In the genomic region with DNA sequence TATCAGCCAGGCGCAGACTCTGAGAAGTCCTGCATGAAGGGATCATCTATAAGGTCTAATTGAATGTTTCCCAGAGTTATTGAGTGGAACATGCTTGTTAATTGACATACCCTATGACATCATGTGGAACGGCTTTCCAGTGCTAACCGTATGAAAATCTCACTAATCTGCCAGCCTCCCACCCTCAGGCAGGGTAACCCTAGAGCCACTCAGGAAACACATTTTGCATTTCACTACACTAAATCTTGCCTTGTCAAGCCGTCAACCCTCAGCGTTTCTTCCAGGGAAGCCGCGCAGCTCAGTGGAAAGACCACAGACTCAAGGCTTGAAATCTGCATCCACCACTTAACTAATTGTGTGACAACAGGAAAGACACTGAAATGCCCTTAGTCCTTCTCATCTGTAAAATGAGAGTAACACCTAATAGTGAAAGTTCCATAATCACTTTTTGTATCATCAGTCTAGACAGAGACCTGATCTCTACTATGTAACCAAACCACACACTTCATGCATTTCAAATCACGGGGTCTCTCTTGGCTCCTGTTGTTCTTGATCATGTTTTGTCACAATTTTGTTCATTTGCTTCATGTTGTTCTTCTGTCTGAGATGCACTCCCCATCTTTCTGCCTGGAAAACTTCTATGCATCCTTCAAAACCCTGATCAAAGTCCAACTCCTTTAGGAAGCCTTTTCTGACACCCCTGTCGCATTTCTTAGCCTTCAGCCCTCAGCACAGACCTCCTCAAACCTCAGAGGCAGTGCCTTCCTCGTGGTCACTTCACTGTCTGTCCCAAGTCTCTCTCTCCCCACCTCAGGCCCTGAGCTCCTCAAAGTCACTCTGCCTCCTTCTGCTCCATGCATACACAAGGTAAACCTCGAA, we compare ENCODE assay signal across 11 cellular contexts.
A peak's percentile ranks its signal among the peaks of the same experiment; 100 is the strongest.
DNase-seq lines count a peak whose midpoint lies in the region; ATAC-seq and TF ChIP-seq lines count a peak whose summit lies in the region.
"Had no signal": no experiment of that assay in that cellular context is flagged by ENCODE, and none has a peak within 500 bp of the region (broad histone marks: within the 10 kb centered on the region; RNA-seq: fewer than 3 reads in every experiment).

No MANE protein-coding gene starts in this region.

- POLR2A ChIA-PET in activated CD4-positive, alpha-beta T cell treated with anti-CD3 and anti-CD28 coated beads for 36 hours (lab: Charles Lee), result no interaction called here
- POLR2A ChIA-PET in HEK293T (lab: Yijun Ruan, JAX), result no interaction called here

- H3K4me1 Mint-ChIP-seq in activated CD4-positive, alpha-beta T cell treated with anti-CD3 and anti-CD28 coated beads for 36 hours, result peaks cover 42% of the 10 kb centered on the region

- no peaks in the 10 kb centered on the region for H3K9me3 ChIP-seq in sigmoid colon
- H3K9me3 ChIP-seq: right lobe of liver had no signal

- H3K18ac ChIP-seq in mesendoderm (ENCODE audit: low read length), result no peak overlapping the region

- no peak overlapping the region for H3K4me2 ChIP-seq in mesendoderm (ENCODE audit: low read length)
- H3K4me2 ChIP-seq: A549 had no signal

- no peak for TF ChIP-seq CTCF in sigmoid colon (IDR thresholded peaks at IDR 0.05)

- H3K4me1 ChIP-seq in sigmoid colon (peaks cover 0 to 27% (median 22%) of the 10 kb centered on the region in 4 donors), mesendoderm (ENCODE audit: control insufficient read depth, low read depth, low read length) (no peaks in the 10 kb centered on the region)

- H3K36me3 ChIP-seq in sigmoid colon, result no peaks in the 10 kb centered on the region
- H3K36me3 ChIP-seq in mesendoderm (ENCODE audit: control insufficient read depth, insufficient read depth, low read length), result no peaks in the 10 kb centered on the region
- H3K36me3 ChIP-seq: right lobe of liver had no signal

- H2AK5ac ChIP-seq in mesendoderm (ENCODE audit: low read length), result no peak overlapping the region

- H3K9me3 Mint-ChIP-seq in activated CD4-positive, alpha-beta T cell treated with anti-CD3 and anti-CD28 coated beads for 36 hours (ENCODE audit: low read depth), result no peaks in the 10 kb centered on the region

- no peak overlapping the region for H3K23ac ChIP-seq in mesendoderm (ENCODE audit: low read length)

- no peaks in the 10 kb centered on the region for H3K36me3 Mint-ChIP-seq in activated CD4-positive, alpha-beta T cell treated with anti-CD3 and anti-CD28 coated beads for 36 hours (ENCODE audit: low read depth)

- no peak overlapping the region for H3K56ac ChIP-seq in mesendoderm (ENCODE audit: low read length)

- H3K9ac ChIP-seq in mesendoderm (ENCODE audit: low read length), result no peak overlapping the region

- no peak overlapping the region for H4K8ac ChIP-seq in mesendoderm (ENCODE audit: low read depth, low read length)

- WGBS in sigmoid colon, 2 donors, result 58 to 80% methylated on average over 11 of the region's 11 CpGs
- no CpG with 5 or more reads among the region's 11 CpGs for WGBS in mesendoderm (ENCODE audit: extremely low coverage, insufficient coverage, low lambda C conversion rate)

- H3K4me3 ChIP-seq in sigmoid colon (no peak overlapping the region), mesendoderm (ENCODE audit: low read length) (no peak overlapping the region)
- H3K4me3 ChIP-seq: A549, right lobe of liver had no signal

- H3K79me1 ChIP-seq in mesendoderm (ENCODE audit: low read length), result no peaks in the 10 kb centered on the region

- no peaks in the 10 kb centered on the region for H3K27me3 ChIP-seq in sigmoid colon
- H3K27me3 ChIP-seq in mesendoderm (ENCODE audit: insufficient read depth, low read length, poor library complexity), result no peaks in the 10 kb centered on the region
- H3K27me3 ChIP-seq: right lobe of liver had no signal

- no peak overlapping the region for H4K5ac ChIP-seq in mesendoderm (ENCODE audit: low read length)

- no peaks in the 10 kb centered on the region for H3K27me3 Mint-ChIP-seq in activated CD4-positive, alpha-beta T cell treated with anti-CD3 and anti-CD28 coated beads for 36 hours

- no peak overlapping the region for H3K4me3 Mint-ChIP-seq in activated CD4-positive, alpha-beta T cell treated with anti-CD3 and anti-CD28 coated beads for 36 hours

- peak; percentile 83 for ATAC-seq in activated CD4-positive, alpha-beta T cell treated with anti-CD3 and anti-CD28 coated beads for 36 hours
- ATAC-seq: A549, right lobe of liver had no signal

- H3K27ac ChIP-seq in sigmoid colon (no peak overlapping the region), mesendoderm (ENCODE audit: low read depth, low read length) (no peak overlapping the region)
- H3K27ac ChIP-seq: right lobe of liver, VCaP had no signal

- TF ChIP-seq EP300 in sigmoid colon (IDR thresholded peaks at IDR 0.05), result no peak

- no peak overlapping the region for H2BK5ac ChIP-seq in mesendoderm (ENCODE audit: low read length)

- no peak overlapping the region for H3K4ac ChIP-seq in mesendoderm (ENCODE audit: low read depth, low read length)

- H2BK15ac ChIP-seq in mesendoderm (replicated peaks; ENCODE audit: low read depth), result no peak overlapping the region

- TF ChIP-seq POLR2A in sigmoid colon (IDR thresholded peaks at IDR 0.05), result no peak

- DNase-seq in activated CD4-positive, alpha-beta T cell treated with anti-CD3 and anti-CD28 coated beads for 36 hours, result peak; percentile 46
- no peak for DNase-seq in activated CD4-positive, alpha-beta T cell treated with anti-CD3 and anti-CD28 coated beads for 1 hour
- DNase-seq in HEK293T (ENCODE audit: extremely low spot score), result no peak
- DNase-seq in MV-4-11 (lab: John Stamatoyannopoulos, UW), result peak; percentile 23
- DNase-seq in sigmoid colon, result peak; percentile 19
- no peak for DNase-seq in mesendoderm
- DNase-seq in activated gamma-delta T cell (lab: John Stamatoyannopoulos, UW), result no peak
- DNase-seq in activated CD4-positive, CD25-positive, alpha-beta regulatory T cell (lab: John Stamatoyannopoulos, UW), result no peak

- CTCF ChIA-PET in activated CD4-positive, alpha-beta T cell treated with anti-CD3 and anti-CD28 coated beads for 36 hours (lab: Charles Lee), result no interaction called here
- CTCF ChIA-PET in HEK293T (lab: Yijun Ruan, JAX), result no interaction called here

- H2BK120ac ChIP-seq in mesendoderm (ENCODE audit: low read depth, low read length), result no peak overlapping the region

- intact Hi-C loops in activated CD4-positive, alpha-beta T cell treated with anti-CD3 and anti-CD28 coated beads for 36 hours (cut with DNase I, micrococcal nuclease), result loop anchor here (1.0 to 5.0 kb wide), 4 partner anchors 44 to 98 kb away; no protein-coding TSS in a partner anchor
- intact Hi-C loops in sigmoid colon (cut with DNase I), result no loop called here

- H3K27ac Mint-ChIP-seq in activated CD4-positive, alpha-beta T cell treated with anti-CD3 and anti-CD28 coated beads for 36 hours, result no peak overlapping the region

- no peaks in the 10 kb centered on the region for H3K79me2 ChIP-seq in mesendoderm (ENCODE audit: control insufficient read depth, insufficient read depth, low read length)

TF ChIP-seq in HEK293T, 16 proteins besides CTCF, POLR2A, EP300 and RAD21:
- no peak for TF ChIP-seq HDGF (IDR thresholded peaks at IDR 0.05; ENCODE audit: borderline replicate concordance)
- TF ChIP-seq, protein P1, sequence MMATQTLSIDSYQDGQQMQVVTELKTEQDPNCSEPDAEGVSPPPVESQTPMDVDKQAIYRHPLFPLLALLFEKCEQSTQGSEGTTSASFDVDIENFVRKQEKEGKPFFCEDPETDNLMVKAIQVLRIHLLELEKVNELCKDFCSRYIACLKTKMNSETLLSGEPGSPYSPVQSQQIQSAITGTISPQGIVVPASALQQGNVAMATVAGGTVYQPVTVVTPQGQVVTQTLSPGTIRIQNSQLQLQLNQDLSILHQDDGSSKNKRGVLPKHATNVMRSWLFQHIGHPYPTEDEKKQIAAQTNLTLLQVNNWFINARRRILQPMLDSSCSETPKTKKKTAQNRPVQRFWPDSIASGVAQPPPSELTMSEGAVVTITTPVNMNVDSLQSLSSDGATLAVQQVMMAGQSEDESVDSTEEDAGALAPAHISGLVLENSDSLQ (IDR thresholded peaks at IDR 0.05), result peak; percentile 71

Comparison
In these comparisons a context has a peak if more than half of its experiments do, and no peak if none do; other contexts are left out.
1. DNase-seq: peak in activated CD4-positive, alpha-beta T cell treated with anti-CD3 and anti-CD28 coated beads for 36 hours (single experiment), MV-4-11 (single experiment) and sigmoid colon (single experiment); none in activated CD4-positive, alpha-beta T cell treated with anti-CD3 and anti-CD28 coated beads for 1 hour (single experiment), HEK293T (single experiment), mesendoderm (single experiment), activated gamma-delta T cell (single experiment) and activated CD4-positive, CD25-positive, alpha-beta regulatory T cell (0 of 4).